In genomic region chr12:64790166-64790565, GRCh38 we compare ENCODE assay signal across 23 cellular contexts. TPM values are rescaled to one million over a fixed set of nuclear protein-coding genes. Genes with fewer than 3 reads are reported as not detected.
DNase-seq lines count a peak whose midpoint lies in the region; ATAC-seq, FAIRE-seq and TF ChIP-seq lines count a peak whose summit lies in the region.
"Had no signal": no experiment of that assay in that cellular context is flagged by ENCODE, and none has a peak within 500 bp of the region (broad histone marks: within the 10 kb centered on the region; RNA-seq: fewer than 3 reads in every experiment).

No MANE protein-coding gene starts in this region.

- no peaks in the 10 kb centered on the region for H3K36me3 Mint-ChIP-seq in MCF 10A (ENCODE audit: insufficient read depth, unreplicated experiment)

- H3K27ac Mint-ChIP-seq in MCF 10A (ENCODE audit: low read depth, unreplicated experiment): no peak overlapping the region
- H3K27ac Mint-ChIP-seq: CD4-positive, alpha-beta T cell; H9 had no signal

- H3K9me2 ChIP-seq in PC-9 (ENCODE audit: insufficient read depth): no peaks in the 10 kb centered on the region

- no peaks in the 10 kb centered on the region for H3K4me1 Mint-ChIP-seq in MCF 10A (ENCODE audit: insufficient read depth, unreplicated experiment)

- no peak overlapping the region for H2AFZ ChIP-seq in PC-9

- peak overlapping the region; percentile 71 for H3K4me2 ChIP-seq in PC-9
- H3K4me2 ChIP-seq: A549 had no signal

- peak; percentile 45 for FAIRE-seq in islet of Langerhans (lab: Jason Lieb, UNC)
- FAIRE-seq: A549, GM12878, H1, HTR-8/SVneo had no signal

- H3K9me3 ChIP-seq in PC-9 (ENCODE audit: insufficient read depth, low read depth) (peaks cover 4% of the 10 kb centered on the region; the same call in 1 of the 2 replicates), left ventricle myocardium inferior (replicated peaks) (peaks cover 4% of the 10 kb centered on the region)
- H3K9me3 ChIP-seq: A549, Caco-2 had no signal

- H3K4me1 ChIP-seq in PC-9 (replicated peaks; ENCODE audit: insufficient read depth): peaks cover 24% of the 10 kb centered on the region
- no peaks in the 10 kb centered on the region for H3K4me1 ChIP-seq in left ventricle myocardium inferior
- H3K4me1 ChIP-seq: A549 had no signal

- no peak for ATAC-seq in HG03469 (IDR thresholded peaks at IDR 0.05; ENCODE audit: unreplicated experiment)
- ATAC-seq: A549, GM12878 had no signal

- H3K4me3 Mint-ChIP-seq in MCF 10A (ENCODE audit: unreplicated experiment): no peak overlapping the region
- H3K4me3 Mint-ChIP-seq: CD4-positive, alpha-beta T cell; H9 had no signal

- peak in 2 of 3 experiments; percentile 14 to 61 for DNase-seq in NCI-H1417 (lab: John Stamatoyannopoulos, UW)
- DNase-seq in NCI-H1417 treated with DMSO at 0.1 percent for 48 hours (lab: John Stamatoyannopoulos, UW): no peak
- peak; percentile 70 for DNase-seq in DMS53 treated with DMSO at 0.1 percent for 48 hours (lab: John Stamatoyannopoulos, UW; ENCODE audit: unreplicated experiment)
- DNase-seq in PC-9: peak in 1 of 2 experiments; percentile 72
- no peak for DNase-seq in left ventricle myocardium inferior
- DNase-seq in MCF 10A (ENCODE audit: unreplicated experiment): no peak
- DNase-seq: AML-193; Caco-2; CD4-positive, alpha-beta T cell; DMS153; DND-41; EL; H9; IMR-90 had no signal

- H3F3A ChIP-seq in PC-9 (ENCODE audit: insufficient read depth, low read depth): peaks cover 16% of the 10 kb centered on the region; the same call in 1 of the 2 replicates

- H3K79me2 ChIP-seq in PC-9 (ENCODE audit: low read depth): peaks cover 10% of the 10 kb centered on the region; the same call in 1 of the 2 replicates

- BruUV-seq in PC-9 (replicated peaks; lab: Mats Ljungman, UMichigan) (no TSS peak), MCF 10A (replicated peaks; lab: Mats Ljungman, UMichigan) (no TSS peak)

- intact Hi-C loops in PC-9 (cut with micrococcal nuclease; ENCODE audit: unreplicated experiment): loop anchor here (10.0 kb wide), 3 partner anchors 245 to 1085 kb away; partner anchors contain the start of gene MSRB3
- intact Hi-C loops in left ventricle myocardium inferior (cut with micrococcal nuclease): no loop called here
- intact Hi-C loops in MCF 10A (cut with micrococcal nuclease): no loop called here

- H3K4me3 ChIP-seq in PC-9: peak overlapping the region; percentile 16; the same call in 1 of the 2 replicates
- H3K4me3 ChIP-seq in left ventricle myocardium inferior: no peak overlapping the region
- H3K4me3 ChIP-seq: A549, GM12878 had no signal

- POLR2A ChIA-PET in PC-9 (lab: Charles Lee; ENCODE audit: unreplicated experiment) (no interaction called here), MCF 10A (lab: Yijun Ruan, JAX) (no interaction called here)

- no peaks in the 10 kb centered on the region for H3K27me3 ChIP-seq in PC-9 (ENCODE audit: insufficient read depth, low read depth)
- H3K27me3 ChIP-seq in left ventricle myocardium inferior (ENCODE audit: low read depth): peaks cover 16% of the 10 kb centered on the region

- H3K27ac ChIP-seq in PC-9: peak overlapping the region; percentile 43
- H3K27ac ChIP-seq in left ventricle myocardium inferior (replicated peaks): no peak overlapping the region
- H3K27ac ChIP-seq: 22Rv1, A549, C4-2B, HL-60 had no signal

- H3K27me3 Mint-ChIP-seq in MCF 10A (ENCODE audit: insufficient read depth, unreplicated experiment): no peaks in the 10 kb centered on the region

- no peaks in the 10 kb centered on the region for H4K20me1 ChIP-seq in PC-9 (ENCODE audit: insufficient read depth)

- no peaks in the 10 kb centered on the region for H3K9me3 Mint-ChIP-seq in MCF 10A (ENCODE audit: unreplicated experiment)
- H3K9me3 Mint-ChIP-seq: CD4-positive, alpha-beta T cell; H9 had no signal

- H3K36me3 ChIP-seq in PC-9 (ENCODE audit: low read depth) (no peaks in the 10 kb centered on the region), left ventricle myocardium inferior (no peaks in the 10 kb centered on the region)

- CTCF ChIA-PET in PC-9 (lab: Charles Lee) (no interaction called here), MCF 10A (lab: Yijun Ruan, JAX) (interaction anchor here (1.6 kb wide), 1 partner anchor 11 kb away, joined by 5 read pairs; no protein-coding TSS in a partner anchor)

- TF ChIP-seq CTCF in PC-9 (conservative IDR thresholded peaks at IDR 0.05) (no peak), left ventricle myocardium inferior (IDR thresholded peaks at IDR 0.05; ENCODE audit: borderline replicate concordance) (no peak), MCF 10A (IDR thresholded peaks at IDR 0.05; ENCODE audit: unreplicated experiment) (no peak)

RNA-seq across cellular contexts. Expression of gene GNS, which starts 31.0 kb away (rescaled TPM):
- total RNA-seq in PC-9 (2021): 68.4 and 74.9 TPM in 2 replicates
- 97.2 TPM for total RNA-seq in left ventricle myocardium inferior
- 54.7 and 60.8 TPM in 2 replicates for total RNA-seq in MCF 10A (2022)

RNA-seq across cellular contexts. Expression of gene TBC1D30, which starts 34.3 kb away (rescaled TPM):
- total RNA-seq in PC-9 (2021): 8.6 and 9.0 TPM in 2 replicates
- 0.77 TPM for total RNA-seq in left ventricle myocardium inferior
- total RNA-seq in MCF 10A (2022): 7.9 and 9.4 TPM in 2 replicates

Comparison
In these comparisons a context has a peak if more than half of its experiments do, and no peak if none do; other contexts are left out.
1. DNase-seq: peak in NCI-H1417 (2 of 3) and DMS53 treated with DMSO at 0.1 percent for 48 hours (single experiment); none in NCI-H1417 treated with DMSO at 0.1 percent for 48 hours (single experiment), left ventricle myocardium inferior (single experiment) and MCF 10A (single experiment).